ENCODE assay signal across 8 cellular contexts in the genomic region with DNA sequence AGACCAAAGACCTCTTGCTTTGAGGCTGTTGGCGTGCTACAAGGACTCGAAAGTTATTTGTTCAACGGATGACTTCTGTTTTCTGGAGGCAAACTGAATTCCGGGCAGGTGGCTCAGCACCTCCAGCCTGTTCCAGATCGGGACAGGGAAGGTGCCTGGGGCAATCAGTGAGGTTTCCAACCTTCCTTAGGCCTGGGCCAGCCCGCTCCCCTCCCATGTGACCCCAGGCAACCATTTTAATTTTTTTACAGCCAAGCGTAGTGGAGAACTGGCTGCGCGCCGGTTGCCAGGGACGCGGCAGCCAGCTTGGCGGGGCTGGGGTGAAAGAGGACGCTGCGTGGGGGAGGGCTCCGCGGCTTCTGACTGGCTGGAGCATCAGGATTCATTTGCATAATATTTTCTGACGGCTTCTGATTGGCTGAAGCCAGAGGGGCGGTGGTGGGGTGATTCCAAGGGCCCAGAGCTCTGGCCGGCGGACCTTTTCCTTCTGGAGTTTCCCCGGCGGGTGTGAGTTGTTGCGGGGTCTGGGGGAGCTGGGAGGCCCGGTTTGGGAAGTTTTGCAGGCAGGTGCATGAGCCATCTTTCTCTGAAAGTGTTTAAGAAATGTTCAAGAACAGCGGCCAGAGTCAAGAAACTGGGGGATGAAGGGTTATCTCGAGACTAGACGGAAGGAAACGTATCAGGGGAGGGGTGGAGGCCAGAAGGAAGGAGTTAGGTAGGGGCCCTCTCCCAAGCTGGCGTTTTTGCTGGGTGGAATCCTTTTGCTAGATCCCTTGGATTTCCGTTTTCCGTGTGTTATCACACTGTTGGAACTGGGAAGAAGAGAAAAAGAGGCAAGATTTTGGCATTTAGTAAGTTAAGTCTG. TPM values are rescaled to one million over a fixed set of nuclear protein-coding genes. Genes with fewer than 3 reads are reported as not detected.
A peak's percentile ranks its signal among the peaks of the same experiment; 100 is the strongest.
DNase-seq lines count a peak whose midpoint lies in the region; ATAC-seq and TF ChIP-seq lines count a peak whose summit lies in the region.

A gene with protein sequence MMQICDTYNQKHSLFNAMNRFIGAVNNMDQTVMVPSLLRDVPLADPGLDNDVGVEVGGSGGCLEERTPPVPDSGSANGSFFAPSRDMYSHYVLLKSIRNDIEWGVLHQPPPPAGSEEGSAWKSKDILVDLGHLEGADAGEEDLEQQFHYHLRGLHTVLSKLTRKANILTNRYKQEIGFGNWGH (plus strand): TSS at position 479 of the 865 bp plus-strand sequence. CDS start 3,488 bp downstream, outside the sequence.

- peak; percentile 13 to 50 for TF ChIP-seq POLR2A in uterus (IDR thresholded peaks at IDR 0.05)

- H3K4me1 ChIP-seq in CD8-positive, alpha-beta memory T cell (ENCODE audit: insufficient read depth, low read length), result no peaks in the 10 kb centered on the region
- peaks cover 46% of the 10 kb centered on the region for H3K4me1 ChIP-seq in GM23248 (ENCODE audit: insufficient read depth)
- H3K4me1 ChIP-seq in ascending aorta, result no peaks in the 10 kb centered on the region
- H3K4me1 ChIP-seq in trophoblast cell (ENCODE audit: control insufficient read depth in 1 of 2, insufficient read depth in 2 of 2, low read length in 2 of 2), result peaks cover 3 to 5% of the 10 kb centered on the region in 2 experiments
- peaks cover 0 to 4% of the 10 kb centered on the region in 2 donors for H3K4me1 ChIP-seq in uterus

- H3F3A ChIP-seq in GM23248 (ENCODE audit: insufficient read depth), result peaks cover 43% of the 10 kb centered on the region

- peaks cover 12 to 21% (median 16%) of the 10 kb centered on the region in 3 donors for H3K4me1 Mint-ChIP-seq in CD8-positive, alpha-beta memory T cell
- H3K4me1 Mint-ChIP-seq in T-helper 2 cell treated with Interferon-gamma antibody and Interleukin-4, amounts not matched to agents 5 μg/mL and 100 μg/mL, for 36 hours (ENCODE audit: low read depth), result peaks cover 14% of the 10 kb centered on the region

- H3K27ac Mint-ChIP-seq in CD8-positive, alpha-beta memory T cell, result peak within 1 kb of the TSS; percentile 78 to 97 (median 91)
- H3K27ac Mint-ChIP-seq in T-helper 2 cell treated with Interferon-gamma antibody and Interleukin-4, amounts not matched to agents 5 μg/mL and 100 μg/mL, for 36 hours, result peak within 1 kb of the TSS; percentile 95

- POLR2A ChIA-PET in CD8-positive, alpha-beta memory T cell (lab: Charles Lee), result no interaction called here

- peak; percentile 77 to 79 for ATAC-seq in left cardiac atrium

- H3K18ac ChIP-seq in trophoblast cell (ENCODE audit: low read length), result no peak within 1 kb of the TSS

- no peak within 1 kb of the TSS for H4K12ac ChIP-seq in trophoblast cell (ENCODE audit: low read depth, low read length)

- TF ChIP-seq CTCF in ascending aorta (IDR thresholded peaks at IDR 0.05) (no peak), uterus (IDR thresholded peaks at IDR 0.05) (no peak)

- peak within 1 kb of the TSS; percentile 72 for H3K4me3 ChIP-seq in CD8-positive, alpha-beta memory T cell (ENCODE audit: low read length)
- H3K4me3 ChIP-seq in GM23248, result peak within 1 kb of the TSS; percentile 89
- H3K4me3 ChIP-seq in ascending aorta, result peak within 1 kb of the TSS; percentile 39 to 60
- H3K4me3 ChIP-seq in trophoblast cell (ENCODE audit: low read depth, low read length), result no peak within 1 kb of the TSS
- peak within 1 kb of the TSS; percentile 27 to 39 for H3K4me3 ChIP-seq in uterus

- peak within 1 kb of the TSS; percentile 85 to 95 (median 87) for H3K4me3 Mint-ChIP-seq in CD8-positive, alpha-beta memory T cell
- H3K4me3 Mint-ChIP-seq in T-helper 2 cell treated with Interferon-gamma antibody and Interleukin-4, amounts not matched to agents 5 μg/mL and 100 μg/mL, for 36 hours, result peak within 1 kb of the TSS; percentile 96

- no peak within 1 kb of the TSS for H2BK120ac ChIP-seq in trophoblast cell (ENCODE audit: insufficient read depth, low read length, poor library complexity)

- H3K79me1 ChIP-seq in trophoblast cell (ENCODE audit: low read length), result peaks cover 14% of the 10 kb centered on the region

- peaks cover 0 to 12% of the 10 kb centered on the region in 2 donors for H3K27me3 Mint-ChIP-seq in CD8-positive, alpha-beta memory T cell
- no peaks in the 10 kb centered on the region for H3K27me3 Mint-ChIP-seq in T-helper 2 cell treated with Interferon-gamma antibody and Interleukin-4, amounts not matched to agents 5 μg/mL and 100 μg/mL, for 36 hours (ENCODE audit: low read depth)

- H3K27ac ChIP-seq in CD8-positive, alpha-beta memory T cell (ENCODE audit: low read depth, low read length), result peak within 1 kb of the TSS; percentile 70
- H3K27ac ChIP-seq in GM23248 (peak within 1 kb of the TSS; percentile 95), ascending aorta (peak within 1 kb of the TSS; percentile 80 to 91), trophoblast cell (ENCODE audit: low read depth, low read length) (peak within 1 kb of the TSS; percentile 79), uterus (peak within 1 kb of the TSS; percentile 87)

- 1% methylated on average over 27 to 30 of the region's 32 CpGs for WGBS in GM23248 (ENCODE audit: low coverage in 1 of 2, low lambda C conversion rate in 2 of 2, missing lambda C conversion rate in 2 of 2), 2 experiments
- no CpG with 5 or more reads among the region's 32 CpGs for WGBS in trophoblast cell (ENCODE audit: extremely low coverage, insufficient coverage, insufficient read length)

- no peaks in the 10 kb centered on the region for H3K9me3 ChIP-seq in CD8-positive, alpha-beta memory T cell (ENCODE audit: low read length)
- H3K9me3 ChIP-seq in GM23248 (ENCODE audit: low read depth), result no peaks in the 10 kb centered on the region
- no peaks in the 10 kb centered on the region for H3K9me3 ChIP-seq in ascending aorta
- no peaks in the 10 kb centered on the region for H3K9me3 ChIP-seq in trophoblast cell (ENCODE audit: insufficient read depth, low read depth, low read length)
- no peaks in the 10 kb centered on the region for H3K9me3 ChIP-seq in uterus

- H2AFZ ChIP-seq in GM23248 (peak within 1 kb of the TSS; percentile 78), trophoblast cell (ENCODE audit: insufficient read depth, low read length, poor library complexity) (no peak within 1 kb of the TSS)

- H3K79me2 ChIP-seq in GM23248 (ENCODE audit: insufficient read depth), result peaks cover 16% of the 10 kb centered on the region
- H3K79me2 ChIP-seq in trophoblast cell (ENCODE audit: control insufficient read depth, insufficient read depth, low read length, poor library complexity), result peaks cover 10% of the 10 kb centered on the region

- no peak within 1 kb of the TSS for H3K4ac ChIP-seq in trophoblast cell (ENCODE audit: low read depth, low read length)

- no peak within 1 kb of the TSS for H3K14ac ChIP-seq in trophoblast cell (ENCODE audit: low read length)

- in situ Hi-C loops in GM23248 (cut with MboI), result no loop called here

- peaks cover 0 to 21% (median 0%) of the 10 kb centered on the region in 3 donors for H3K36me3 Mint-ChIP-seq in CD8-positive, alpha-beta memory T cell
- H3K36me3 Mint-ChIP-seq in T-helper 2 cell treated with Interferon-gamma antibody and Interleukin-4, amounts not matched to agents 5 μg/mL and 100 μg/mL, for 36 hours (ENCODE audit: low read depth), result peaks cover 29% of the 10 kb centered on the region

- H4K8ac ChIP-seq in trophoblast cell (ENCODE audit: low read depth, low read length), result no peak within 1 kb of the TSS

- no peaks in the 10 kb centered on the region for H3K9me2 ChIP-seq in GM23248 (ENCODE audit: insufficient read depth)

- H3K9ac ChIP-seq in GM23248 (peak within 1 kb of the TSS; percentile 97), trophoblast cell (ENCODE audit: low read length) (no peak within 1 kb of the TSS)

- peak; percentile 35 to 85 (median 68) for DNase-seq in CD8-positive, alpha-beta memory T cell
- DNase-seq in GM23248, result peak; percentile 91
- DNase-seq in NCI-H1048 (lab: John Stamatoyannopoulos, UW), result peak; percentile 74
- DNase-seq in T-helper 2 cell treated with Interferon-gamma antibody and Interleukin-4, amounts not matched to agents 5 μg/mL and 100 μg/mL, for 36 hours (ENCODE audit: low spot score), result peak; percentile 81
- peak; percentile 73 to 94 for DNase-seq in ascending aorta (ENCODE audit: low spot score in 2 of 2)
- peak; percentile 92 for DNase-seq in left cardiac atrium
- DNase-seq in trophoblast cell, result peak; percentile 90 to 91
- DNase-seq in uterus, result peak; percentile 89 to 93

- no peak within 1 kb of the TSS for H2BK5ac ChIP-seq in trophoblast cell (ENCODE audit: low read depth, low read length, poor library complexity)

- H2BK12ac ChIP-seq in trophoblast cell (ENCODE audit: low read length), result no peak within 1 kb of the TSS

- intact Hi-C loops in ascending aorta (cut with DNase I) (loop anchor here (2.0 to 10.0 kb wide), 5 partner anchors 130 to 1464 kb away; a partner anchor contains a TSS), left cardiac atrium (cut with DNase I) (no loop called here), uterus (cut with DNase I; ENCODE audit: low total_unique reads) (no loop called here)

- CTCF ChIA-PET in CD8-positive, alpha-beta memory T cell (lab: Charles Lee), result interaction anchor here (1.1 to 1.9 kb wide), 2 partner anchors 9 to 183 kb away, joined by 3 to 9 read pairs; no protein-coding TSS in a partner anchor

- H4K91ac ChIP-seq in trophoblast cell (ENCODE audit: low read depth, low read length), result no peak within 1 kb of the TSS

- no peaks in the 10 kb centered on the region for H4K20me1 ChIP-seq in GM23248 (ENCODE audit: insufficient read depth)

- no peaks in the 10 kb centered on the region for H3K27me3 ChIP-seq in CD8-positive, alpha-beta memory T cell (ENCODE audit: insufficient read depth, low read length, poor library complexity, severe bottlenecking)
- H3K27me3 ChIP-seq in GM23248 (replicated peaks; ENCODE audit: insufficient read depth), result no peaks in the 10 kb centered on the region
- no peaks in the 10 kb centered on the region for H3K27me3 ChIP-seq in ascending aorta
- H3K27me3 ChIP-seq in trophoblast cell (ENCODE audit: insufficient read depth, low read length), result no peaks in the 10 kb centered on the region
- H3K27me3 ChIP-seq in uterus, result no peaks in the 10 kb centered on the region

- H3K4me2 ChIP-seq in GM23248 (ENCODE audit: unreplicated experiment) (peak within 1 kb of the TSS; percentile 89), trophoblast cell (ENCODE audit: low read length) (peak within 1 kb of the TSS; percentile 70)

- no peak within 1 kb of the TSS for H2AK5ac ChIP-seq in trophoblast cell (ENCODE audit: low read length)

- no peak within 1 kb of the TSS for H3K23ac ChIP-seq in trophoblast cell (ENCODE audit: low read length)

- H3K9me3 Mint-ChIP-seq in CD8-positive, alpha-beta memory T cell, result no peaks in the 10 kb centered on the region
- no peaks in the 10 kb centered on the region for H3K9me3 Mint-ChIP-seq in T-helper 2 cell treated with Interferon-gamma antibody and Interleukin-4, amounts not matched to agents 5 μg/mL and 100 μg/mL, for 36 hours

- H3K36me3 ChIP-seq in CD8-positive, alpha-beta memory T cell (ENCODE audit: insufficient read depth, low read length), result no peaks in the 10 kb centered on the region
- H3K36me3 ChIP-seq in GM23248 (ENCODE audit: low read depth) (no peaks in the 10 kb centered on the region), ascending aorta (no peaks in the 10 kb centered on the region), trophoblast cell (ENCODE audit: control insufficient read depth in 1 of 2, insufficient read depth in 2 of 2, low read length in 2 of 2) (no peaks in the 10 kb centered on the region), uterus (no peaks in the 10 kb centered on the region)

RNA-seq across cellular contexts. Expression of the gene that starts here (rescaled TPM):
- total RNA-seq in CD8-positive, alpha-beta memory T cell, result 10 to 100 TPM; 69.9 to 73.6 TPM
- 20.8 TPM for polyA plus RNA-seq in CD8-positive, alpha-beta memory T cell
- total RNA-seq in GM23248 (2014; rRNA removed; shearing (Covaris generic)), result 32.1 and 41.9 TPM in 2 replicates
- 4.7 and 4.8 TPM in 2 replicates for polyA plus RNA-seq in GM23248 (2016; fragmentation: Nextera tagmentation; extraction: Ambion mirVana)
- total RNA-seq in ascending aorta (76.1 TPM), left cardiac atrium (10 to 100 TPM; 30.8 to 34.4 TPM), uterus (10 to 100 TPM; 13.1 to 39.4 (median 27.9) TPM)
- 18.4 and 18.5 TPM in 2 replicates for polyA plus RNA-seq in trophoblast cell (2013)
